ENCODE assay signal across 21 cellular contexts in genomic region chr15:84645997-84646396, GRCh38.
"Had no signal": no experiment of that assay in that cellular context is flagged by ENCODE, and none has a peak within 500 bp of the region (broad histone marks: within the 10 kb centered on the region; RNA-seq: fewer than 3 reads in every experiment).

No MANE protein-coding gene starts in this region.

- H3K4me3 Mint-ChIP-seq: activated B cell treated with CpG ODN at 0.5 μM for 24 hours; activated CD4-positive, alpha-beta T cell treated with anti-CD3 and anti-CD28 coated beads for 36 hours; activated naive CD8-positive, alpha-beta T cell treated with anti-CD3 and anti-CD28 coated beads for 36 hours; activated T-cell treated with anti-CD3 and anti-CD28 coated beads, Interleukin-2, amount 50 U/mL, for 72 hours; central memory CD8-positive, alpha-beta T cell; neural crest cell had no signal

- H3K27ac ChIP-seq: colonic mucosa, heart left ventricle, upper lobe of left lung had no signal

- H3K4me1 ChIP-seq: colonic mucosa had no signal

- H3K27ac Mint-ChIP-seq: activated B cell treated with CpG ODN at 0.5 μM for 24 hours; activated CD4-positive, alpha-beta T cell treated with anti-CD3 and anti-CD28 coated beads for 36 hours; activated T-cell treated with anti-CD3 and anti-CD28 coated beads, Interleukin-2, amount 50 U/mL, for 72 hours had no signal

- H3K27me3 ChIP-seq: colonic mucosa, dorsolateral prefrontal cortex, heart left ventricle, upper lobe of left lung had no signal

- FAIRE-seq: astrocyte, islet of Langerhans had no signal

- H3K4me1 Mint-ChIP-seq: neural crest cell had no signal

- H3K9me3 Mint-ChIP-seq: activated B cell treated with CpG ODN at 0.5 μM for 24 hours; activated naive CD8-positive, alpha-beta T cell treated with anti-CD3 and anti-CD28 coated beads for 36 hours; activated T-cell treated with anti-CD3 and anti-CD28 coated beads, Interleukin-2, amount 50 U/mL, for 72 hours; central memory CD8-positive, alpha-beta T cell; neural crest cell had no signal

- H3K4me3 ChIP-seq: colonic mucosa, dorsolateral prefrontal cortex, heart left ventricle, mucosa of descending colon, upper lobe of left lung had no signal

- DNase-seq: activated B cell treated with CpG ODN at 0.5 μM for 24 hours; activated CD4-positive, alpha-beta T cell treated with anti-CD3 and anti-CD28 coated beads for 36 hours; activated CD4-positive, alpha-beta T cell treated with anti-CD3 and anti-CD28 coated beads, Interleukin-2, amount 50 U/mL, for 48 hours; activated CD8-positive, alpha-beta memory T cell treated with anti-CD3 and anti-CD28 coated beads, Interleukin-2, amount 50 U/mL, for 48 hours; activated gamma-delta T cell; activated naive CD8-positive, alpha-beta T cell treated with anti-CD3 and anti-CD28 coated beads for 36 hours; activated T-cell treated with anti-CD3 and anti-CD28 coated beads, Interleukin-2, amount 50 U/mL, for 72 hours; colonic mucosa; heart left ventricle; mesenchymal stem cell; mucosa of descending colon; stimulated activated CD4-positive, alpha-beta T cell treated with anti-CD3 and anti-CD28 coated beads, Interleukin-2, amount 100 ng/mL, for 48 hours; stimulated activated CD8-positive, alpha-beta memory T cell treated with anti-CD3 and anti-CD28 coated beads, Interleukin-4, amount 100 ng/mL, for 48 hours; stimulated activated naive CD4-positive, alpha-beta T cell; T1000 had no signal

- H3K9me3 ChIP-seq: colonic mucosa, heart left ventricle, mucosa of descending colon, upper lobe of left lung had no signal

- H3K27me3 Mint-ChIP-seq: activated B cell treated with CpG ODN at 0.5 μM for 24 hours; activated CD4-positive, alpha-beta T cell treated with anti-CD3 and anti-CD28 coated beads for 36 hours; activated naive CD8-positive, alpha-beta T cell treated with anti-CD3 and anti-CD28 coated beads for 36 hours; central memory CD8-positive, alpha-beta T cell had no signal

- ATAC-seq: activated CD4-positive, alpha-beta T cell treated with anti-CD3 and anti-CD28 coated beads for 36 hours; activated T-cell treated with anti-CD3 and anti-CD28 coated beads, Interleukin-2, amount 50 U/mL, for 72 hours; mucosa of descending colon had no signal
